Comparison of ENCODE assay signal across 1 cellular context in the genomic region with DNA sequence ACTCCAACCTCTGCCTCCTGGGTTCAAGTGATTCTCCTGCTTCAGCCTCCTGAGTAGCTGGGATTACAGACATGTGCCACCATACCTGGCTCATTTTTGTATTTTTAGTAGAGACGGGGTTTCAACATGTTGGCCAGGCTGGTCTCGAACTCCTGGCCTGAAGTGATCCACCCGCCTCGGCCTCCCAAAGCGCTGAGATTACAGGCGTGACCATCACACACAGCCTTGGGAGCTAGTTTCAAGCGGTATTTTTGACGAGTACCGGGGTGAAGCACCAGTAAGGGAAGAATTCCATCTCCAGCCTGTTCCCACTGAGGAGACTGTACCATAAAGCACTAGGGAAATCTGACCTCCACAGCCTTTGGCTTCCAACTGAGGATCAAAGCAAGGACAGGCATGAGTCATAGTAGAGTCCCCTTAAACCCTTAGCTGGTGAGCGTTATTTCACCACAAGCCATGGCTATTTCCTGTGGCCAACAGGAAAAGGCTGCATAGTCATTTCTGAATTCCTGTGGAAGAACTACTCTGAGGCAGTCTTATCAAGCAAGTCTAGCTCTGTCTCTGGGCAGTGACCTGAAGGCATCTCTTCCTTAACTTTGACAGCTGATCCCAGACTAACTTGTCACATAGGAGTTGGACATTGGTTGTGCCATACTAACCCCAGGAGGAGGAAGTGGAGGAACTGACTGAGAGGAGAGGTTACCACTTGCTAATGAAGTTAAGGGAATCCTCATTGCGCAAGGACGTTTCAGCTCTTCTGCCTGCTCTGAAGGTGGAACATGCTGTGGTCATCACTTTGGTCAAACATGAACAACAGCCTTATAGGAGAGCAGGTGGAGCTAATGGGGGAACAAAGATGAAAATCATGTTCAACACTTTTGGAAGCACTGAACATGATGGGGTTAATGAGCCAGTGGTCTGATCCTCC.
TF ChIP-seq lines count a peak whose summit lies in the region.

No MANE protein-coding gene starts in this region.

TF ChIP-seq in HepG2, 621 proteins besides CTCF, POLR2A, EP300 and RAD21 (continued from another document and continues in another):
- peak; percentile 74 to 80 for TF ChIP-seq MAFK (conservative IDR thresholded peaks at IDR 0.05 in 1 of 2, IDR thresholded peaks at IDR 0.05 in 1 of 2; ENCODE audit: low read length in 2 of 2)
- no peak for TF ChIP-seq ZNF547 (CRISPR knock-in tag; IDR thresholded peaks at IDR 0.05)
- TF ChIP-seq SRSF1 (optimal IDR thresholded peaks at IDR 0.05; ENCODE audit: low read depth, low read length) = no peak
- TF ChIP-seq ZNF607 (CRISPR knock-in tag; IDR thresholded peaks at IDR 0.05; ENCODE audit: borderline replicate concordance) = no peak
- TF ChIP-seq ARNT2 (CRISPR knock-in tag; IDR thresholded peaks at IDR 0.05; ENCODE audit: low read depth) = no peak
- no peak for TF ChIP-seq HOXA3 (CRISPR knock-in tag; IDR thresholded peaks at IDR 0.05)
- TF ChIP-seq, protein P1, sequence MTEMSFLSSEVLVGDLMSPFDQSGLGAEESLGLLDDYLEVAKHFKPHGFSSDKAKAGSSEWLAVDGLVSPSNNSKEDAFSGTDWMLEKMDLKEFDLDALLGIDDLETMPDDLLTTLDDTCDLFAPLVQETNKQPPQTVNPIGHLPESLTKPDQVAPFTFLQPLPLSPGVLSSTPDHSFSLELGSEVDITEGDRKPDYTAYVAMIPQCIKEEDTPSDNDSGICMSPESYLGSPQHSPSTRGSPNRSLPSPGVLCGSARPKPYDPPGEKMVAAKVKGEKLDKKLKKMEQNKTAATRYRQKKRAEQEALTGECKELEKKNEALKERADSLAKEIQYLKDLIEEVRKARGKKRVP (CRISPR knock-in tag; IDR thresholded peaks at IDR 0.05) = no peak
- no peak; the same call in 1 of the 2 replicates for TF ChIP-seq MIER3 (CRISPR knock-in tag; IDR thresholded peaks at IDR 0.05; ENCODE audit: borderline replicate concordance)
- no peak; the same call in 1 of the 2 replicates for TF ChIP-seq KDM2A (CRISPR knock-in tag; IDR thresholded peaks at IDR 0.05; ENCODE audit: borderline replicate concordance, low read depth)
- TF ChIP-seq KDM5A (IDR thresholded peaks at IDR 0.05; ENCODE audit: borderline replicate concordance, low read length) = no peak
- TF ChIP-seq KDM4B (CRISPR knock-in tag; IDR thresholded peaks at IDR 0.05) = no peak; the same call in 1 of the 2 replicates
- TF ChIP-seq ZNF446 (CRISPR knock-in tag; IDR thresholded peaks at IDR 0.05) = no peak
- TF ChIP-seq MTA1 (CRISPR knock-in tag; IDR thresholded peaks at IDR 0.05; ENCODE audit: borderline replicate concordance) = no peak
- no peak for TF ChIP-seq MEIS2 (CRISPR knock-in tag; IDR thresholded peaks at IDR 0.05)
- no peak for TF ChIP-seq DMAP1 (CRISPR knock-in tag; IDR thresholded peaks at IDR 0.05)
- TF ChIP-seq, protein P2, sequence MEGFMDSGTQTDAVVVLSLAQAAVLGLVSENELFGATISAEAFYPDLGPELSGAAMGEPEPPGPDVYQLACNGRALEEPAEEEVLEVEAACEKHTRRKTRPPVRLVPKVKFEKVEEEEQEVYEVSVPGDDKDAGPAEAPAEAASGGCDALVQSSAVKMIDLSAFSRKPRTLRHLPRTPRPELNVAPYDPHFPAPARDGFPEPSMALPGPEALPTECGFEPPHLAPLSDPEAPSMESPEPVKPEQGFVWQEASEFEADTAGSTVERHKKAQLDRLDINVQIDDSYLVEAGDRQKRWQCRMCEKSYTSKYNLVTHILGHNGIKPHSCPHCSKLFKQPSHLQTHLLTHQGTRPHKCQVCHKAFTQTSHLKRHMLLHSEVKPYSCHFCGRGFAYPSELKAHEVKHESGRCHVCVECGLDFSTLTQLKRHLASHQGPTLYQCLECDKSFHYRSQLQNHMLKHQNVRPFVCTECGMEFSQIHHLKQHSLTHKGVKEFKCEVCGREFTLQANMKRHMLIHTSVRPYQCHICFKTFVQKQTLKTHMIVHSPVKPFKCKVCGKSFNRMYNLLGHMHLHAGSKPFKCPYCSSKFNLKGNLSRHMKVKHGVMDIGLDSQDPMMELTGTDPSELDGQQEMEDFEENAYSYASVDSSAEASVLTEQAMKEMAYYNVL (CRISPR knock-in tag; IDR thresholded peaks at IDR 0.05; ENCODE audit: borderline replicate concordance) = no peak
- TF ChIP-seq RXRB (CRISPR knock-in tag; IDR thresholded peaks at IDR 0.05; ENCODE audit: borderline replicate concordance) = peak; percentile 53; the same call in 1 of the 2 replicates
- no peak for TF ChIP-seq NCOA5 (CRISPR knock-in tag; IDR thresholded peaks at IDR 0.05)
- TF ChIP-seq, protein P3, sequence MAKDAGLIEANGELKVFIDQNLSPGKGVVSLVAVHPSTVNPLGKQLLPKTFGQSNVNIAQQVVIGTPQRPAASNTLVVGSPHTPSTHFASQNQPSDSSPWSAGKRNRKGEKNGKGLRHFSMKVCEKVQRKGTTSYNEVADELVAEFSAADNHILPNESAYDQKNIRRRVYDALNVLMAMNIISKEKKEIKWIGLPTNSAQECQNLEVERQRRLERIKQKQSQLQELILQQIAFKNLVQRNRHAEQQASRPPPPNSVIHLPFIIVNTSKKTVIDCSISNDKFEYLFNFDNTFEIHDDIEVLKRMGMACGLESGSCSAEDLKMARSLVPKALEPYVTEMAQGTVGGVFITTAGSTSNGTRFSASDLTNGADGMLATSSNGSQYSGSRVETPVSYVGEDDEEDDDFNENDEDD (CRISPR knock-in tag; IDR thresholded peaks at IDR 0.05; ENCODE audit: borderline replicate concordance) = no peak
- TF ChIP-seq MXD4 (CRISPR knock-in tag; IDR thresholded peaks at IDR 0.05) = no peak
- TF ChIP-seq ZNF552 (CRISPR knock-in tag; IDR thresholded peaks at IDR 0.05; ENCODE audit: borderline replicate concordance) = no peak
- TF ChIP-seq KDM3A (CRISPR knock-in tag; IDR thresholded peaks at IDR 0.05; ENCODE audit: low read depth) = peak; percentile 68; the same call in 1 of the 2 replicates
- 0 out of 2 replicates have a peak, but pooled peaks have one; percentile 8 for TF ChIP-seq BHLHE40 (IDR thresholded peaks at IDR 0.05; ENCODE audit: low read length)
- TF ChIP-seq, protein P4, sequence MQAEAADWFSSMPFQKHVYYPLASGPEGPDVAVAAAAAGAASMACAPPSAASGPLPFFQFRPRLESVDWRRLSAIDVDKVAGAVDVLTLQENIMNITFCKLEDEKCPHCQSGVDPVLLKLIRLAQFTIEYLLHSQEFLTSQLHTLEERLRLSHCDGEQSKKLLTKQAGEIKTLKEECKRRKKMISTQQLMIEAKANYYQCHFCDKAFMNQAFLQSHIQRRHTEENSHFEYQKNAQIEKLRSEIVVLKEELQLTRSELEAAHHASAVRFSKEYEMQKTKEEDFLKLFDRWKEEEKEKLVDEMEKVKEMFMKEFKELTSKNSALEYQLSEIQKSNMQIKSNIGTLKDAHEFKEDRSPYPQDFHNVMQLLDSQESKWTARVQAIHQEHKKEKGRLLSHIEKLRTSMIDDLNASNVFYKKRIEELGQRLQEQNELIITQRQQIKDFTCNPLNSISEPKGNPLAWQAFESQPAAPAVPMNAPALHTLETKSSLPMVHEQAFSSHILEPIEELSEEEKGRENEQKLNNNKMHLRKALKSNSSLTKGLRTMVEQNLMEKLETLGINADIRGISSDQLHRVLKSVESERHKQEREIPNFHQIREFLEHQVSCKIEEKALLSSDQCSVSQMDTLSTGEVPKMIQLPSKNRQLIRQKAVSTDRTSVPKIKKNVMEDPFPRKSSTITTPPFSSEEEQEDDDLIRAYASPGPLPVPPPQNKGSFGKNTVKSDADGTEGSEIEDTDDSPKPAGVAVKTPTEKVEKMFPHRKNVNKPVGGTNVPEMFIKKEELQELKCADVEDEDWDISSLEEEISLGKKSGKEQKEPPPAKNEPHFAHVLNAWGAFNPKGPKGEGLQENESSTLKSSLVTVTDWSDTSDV (CRISPR knock-in tag; IDR thresholded peaks at IDR 0.05) = no peak
- TF ChIP-seq, protein P5, sequence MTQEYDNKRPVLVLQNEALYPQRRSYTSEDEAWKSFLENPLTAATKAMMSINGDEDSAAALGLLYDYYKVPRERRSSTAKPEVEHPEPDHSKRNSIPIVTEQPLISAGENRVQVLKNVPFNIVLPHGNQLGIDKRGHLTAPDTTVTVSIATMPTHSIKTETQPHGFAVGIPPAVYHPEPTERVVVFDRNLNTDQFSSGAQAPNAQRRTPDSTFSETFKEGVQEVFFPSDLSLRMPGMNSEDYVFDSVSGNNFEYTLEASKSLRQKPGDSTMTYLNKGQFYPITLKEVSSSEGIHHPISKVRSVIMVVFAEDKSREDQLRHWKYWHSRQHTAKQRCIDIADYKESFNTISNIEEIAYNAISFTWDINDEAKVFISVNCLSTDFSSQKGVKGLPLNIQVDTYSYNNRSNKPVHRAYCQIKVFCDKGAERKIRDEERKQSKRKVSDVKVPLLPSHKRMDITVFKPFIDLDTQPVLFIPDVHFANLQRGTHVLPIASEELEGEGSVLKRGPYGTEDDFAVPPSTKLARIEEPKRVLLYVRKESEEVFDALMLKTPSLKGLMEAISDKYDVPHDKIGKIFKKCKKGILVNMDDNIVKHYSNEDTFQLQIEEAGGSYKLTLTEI (CRISPR knock-in tag; conservative IDR thresholded peaks at IDR 0.05) = no peak
- no peak for TF ChIP-seq NR3C1 (CRISPR knock-in tag; IDR thresholded peaks at IDR 0.05)
- TF ChIP-seq, protein P6, sequence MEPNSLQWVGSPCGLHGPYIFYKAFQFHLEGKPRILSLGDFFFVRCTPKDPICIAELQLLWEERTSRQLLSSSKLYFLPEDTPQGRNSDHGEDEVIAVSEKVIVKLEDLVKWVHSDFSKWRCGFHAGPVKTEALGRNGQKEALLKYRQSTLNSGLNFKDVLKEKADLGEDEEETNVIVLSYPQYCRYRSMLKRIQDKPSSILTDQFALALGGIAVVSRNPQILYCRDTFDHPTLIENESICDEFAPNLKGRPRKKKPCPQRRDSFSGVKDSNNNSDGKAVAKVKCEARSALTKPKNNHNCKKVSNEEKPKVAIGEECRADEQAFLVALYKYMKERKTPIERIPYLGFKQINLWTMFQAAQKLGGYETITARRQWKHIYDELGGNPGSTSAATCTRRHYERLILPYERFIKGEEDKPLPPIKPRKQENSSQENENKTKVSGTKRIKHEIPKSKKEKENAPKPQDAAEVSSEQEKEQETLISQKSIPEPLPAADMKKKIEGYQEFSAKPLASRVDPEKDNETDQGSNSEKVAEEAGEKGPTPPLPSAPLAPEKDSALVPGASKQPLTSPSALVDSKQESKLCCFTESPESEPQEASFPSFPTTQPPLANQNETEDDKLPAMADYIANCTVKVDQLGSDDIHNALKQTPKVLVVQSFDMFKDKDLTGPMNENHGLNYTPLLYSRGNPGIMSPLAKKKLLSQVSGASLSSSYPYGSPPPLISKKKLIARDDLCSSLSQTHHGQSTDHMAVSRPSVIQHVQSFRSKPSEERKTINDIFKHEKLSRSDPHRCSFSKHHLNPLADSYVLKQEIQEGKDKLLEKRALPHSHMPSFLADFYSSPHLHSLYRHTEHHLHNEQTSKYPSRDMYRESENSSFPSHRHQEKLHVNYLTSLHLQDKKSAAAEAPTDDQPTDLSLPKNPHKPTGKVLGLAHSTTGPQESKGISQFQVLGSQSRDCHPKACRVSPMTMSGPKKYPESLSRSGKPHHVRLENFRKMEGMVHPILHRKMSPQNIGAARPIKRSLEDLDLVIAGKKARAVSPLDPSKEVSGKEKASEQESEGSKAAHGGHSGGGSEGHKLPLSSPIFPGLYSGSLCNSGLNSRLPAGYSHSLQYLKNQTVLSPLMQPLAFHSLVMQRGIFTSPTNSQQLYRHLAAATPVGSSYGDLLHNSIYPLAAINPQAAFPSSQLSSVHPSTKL (CRISPR knock-in tag; IDR thresholded peaks at IDR 0.05) = peak; percentile 85
- TF ChIP-seq MTF2 (CRISPR knock-in tag; IDR thresholded peaks at IDR 0.05; ENCODE audit: borderline replicate concordance) = no peak
- no peak for TF ChIP-seq NKX3-1 (CRISPR knock-in tag; IDR thresholded peaks at IDR 0.05)
- no peak for TF ChIP-seq ZNF143 (CRISPR knock-in tag; IDR thresholded peaks at IDR 0.05)
- peak; percentile 85 for TF ChIP-seq ETV5 (CRISPR knock-in tag; IDR thresholded peaks at IDR 0.05; ENCODE audit: borderline replicate concordance)
- no peak for TF ChIP-seq ZNF761 (CRISPR knock-in tag; conservative IDR thresholded peaks at IDR 0.05)
- TF ChIP-seq RNF2 (conservative IDR thresholded peaks at IDR 0.05; ENCODE audit: low read depth) = no peak
- TF ChIP-seq FOXA3 (CRISPR knock-in tag; IDR thresholded peaks at IDR 0.05) = peak; percentile 47
- no peak for TF ChIP-seq ZNF234 (CRISPR knock-in tag; conservative IDR thresholded peaks at IDR 0.05)
- no peak for TF ChIP-seq ZNF282 (IDR thresholded peaks at IDR 0.05; ENCODE audit: partially characterized antibody)
- no peak for TF ChIP-seq ZSCAN25 (CRISPR knock-in tag; IDR thresholded peaks at IDR 0.05)
- TF ChIP-seq, protein P7, sequence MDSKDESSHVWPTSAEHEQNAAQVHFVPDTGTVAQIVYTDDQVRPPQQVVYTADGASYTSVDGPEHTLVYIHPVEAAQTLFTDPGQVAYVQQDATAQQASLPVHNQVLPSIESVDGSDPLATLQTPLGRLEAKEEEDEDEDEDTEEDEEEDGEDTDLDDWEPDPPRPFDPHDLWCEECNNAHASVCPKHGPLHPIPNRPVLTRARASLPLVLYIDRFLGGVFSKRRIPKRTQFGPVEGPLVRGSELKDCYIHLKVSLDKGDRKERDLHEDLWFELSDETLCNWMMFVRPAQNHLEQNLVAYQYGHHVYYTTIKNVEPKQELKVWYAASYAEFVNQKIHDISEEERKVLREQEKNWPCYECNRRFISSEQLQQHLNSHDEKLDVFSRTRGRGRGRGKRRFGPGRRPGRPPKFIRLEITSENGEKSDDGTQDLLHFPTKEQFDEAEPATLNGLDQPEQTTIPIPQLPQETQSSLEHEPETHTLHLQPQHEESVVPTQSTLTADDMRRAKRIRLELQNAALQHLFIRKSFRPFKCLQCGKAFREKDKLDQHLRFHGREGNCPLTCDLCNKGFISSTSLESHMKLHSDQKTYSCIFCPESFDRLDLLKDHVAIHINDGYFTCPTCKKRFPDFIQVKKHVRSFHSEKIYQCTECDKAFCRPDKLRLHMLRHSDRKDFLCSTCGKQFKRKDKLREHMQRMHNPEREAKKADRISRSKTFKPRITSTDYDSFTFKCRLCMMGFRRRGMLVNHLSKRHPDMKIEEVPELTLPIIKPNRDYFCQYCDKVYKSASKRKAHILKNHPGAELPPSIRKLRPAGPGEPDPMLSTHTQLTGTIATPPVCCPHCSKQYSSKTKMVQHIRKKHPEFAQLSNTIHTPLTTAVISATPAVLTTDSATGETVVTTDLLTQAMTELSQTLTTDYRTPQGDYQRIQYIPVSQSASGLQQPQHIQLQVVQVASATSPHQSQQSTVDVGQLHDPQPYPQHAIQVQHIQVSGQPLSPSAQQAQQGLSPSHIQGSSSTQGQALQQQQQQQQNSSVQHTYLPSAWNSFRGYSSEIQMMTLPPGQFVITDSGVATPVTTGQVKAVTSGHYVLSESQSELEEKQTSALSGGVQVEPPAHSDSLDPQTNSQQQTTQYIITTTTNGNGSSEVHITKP (CRISPR knock-in tag; IDR thresholded peaks at IDR 0.05; ENCODE audit: low read depth) = peak; percentile 96
- TF ChIP-seq, protein P8, sequence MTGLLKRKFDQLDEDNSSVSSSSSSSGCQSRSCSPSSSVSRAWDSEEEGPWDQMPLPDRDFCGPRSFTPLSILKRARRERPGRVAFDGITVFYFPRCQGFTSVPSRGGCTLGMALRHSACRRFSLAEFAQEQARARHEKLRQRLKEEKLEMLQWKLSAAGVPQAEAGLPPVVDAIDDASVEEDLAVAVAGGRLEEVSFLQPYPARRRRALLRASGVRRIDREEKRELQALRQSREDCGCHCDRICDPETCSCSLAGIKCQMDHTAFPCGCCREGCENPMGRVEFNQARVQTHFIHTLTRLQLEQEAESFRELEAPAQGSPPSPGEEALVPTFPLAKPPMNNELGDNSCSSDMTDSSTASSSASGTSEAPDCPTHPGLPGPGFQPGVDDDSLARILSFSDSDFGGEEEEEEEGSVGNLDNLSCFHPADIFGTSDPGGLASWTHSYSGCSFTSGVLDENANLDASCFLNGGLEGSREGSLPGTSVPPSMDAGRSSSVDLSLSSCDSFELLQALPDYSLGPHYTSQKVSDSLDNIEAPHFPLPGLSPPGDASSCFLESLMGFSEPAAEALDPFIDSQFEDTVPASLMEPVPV (CRISPR knock-in tag; IDR thresholded peaks at IDR 0.05) = no peak
